In the genomic region with DNA sequence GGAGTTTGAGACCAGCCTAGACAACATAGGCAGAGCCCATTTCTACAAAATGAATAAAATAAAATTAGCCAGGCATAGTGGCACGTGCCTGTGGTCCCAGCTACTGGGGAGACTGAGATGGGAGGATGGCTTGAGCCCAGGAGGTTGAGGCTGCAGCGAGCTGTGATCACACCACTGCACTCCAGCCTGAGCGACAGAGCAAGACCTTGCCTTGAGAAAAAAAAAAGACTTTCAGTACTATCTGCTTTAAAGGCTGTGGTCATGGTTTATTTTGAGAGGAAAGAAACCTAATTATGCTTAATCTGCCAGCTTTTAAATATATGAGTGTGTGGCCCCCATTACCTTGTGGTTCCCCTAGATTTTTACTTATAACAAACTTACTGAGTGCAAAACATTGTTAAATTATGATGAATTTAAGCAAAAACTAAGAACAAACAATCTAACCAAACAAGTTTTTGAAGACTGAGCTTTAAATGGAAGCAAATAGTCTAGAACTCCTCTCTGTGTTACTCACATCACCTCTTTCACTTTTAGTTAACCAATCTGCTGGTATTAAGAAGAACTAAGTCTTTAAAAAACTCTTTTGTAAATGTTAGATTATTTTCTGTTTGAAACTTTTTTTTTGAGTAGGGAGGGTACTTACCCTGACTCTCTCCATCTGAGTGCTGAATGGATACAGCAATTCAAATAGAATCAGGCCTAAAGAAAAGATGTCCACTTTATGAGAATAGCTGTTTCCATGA, we compare ENCODE assay signal across 15 cellular contexts.
A peak's percentile ranks its signal among the peaks of the same experiment; 100 is the strongest.
DNase-seq lines count a peak whose midpoint lies in the region; ATAC-seq lines count a peak whose summit lies in the region.
"Had no signal": no experiment of that assay in that cellular context is flagged by ENCODE, and none has a peak within 500 bp of the region (broad histone marks: within the 10 kb centered on the region; RNA-seq: fewer than 3 reads in every experiment).

No MANE protein-coding gene starts in this region.

- H3K36me3 Mint-ChIP-seq in activated CD4-positive, alpha-beta memory T cell treated with anti-CD3 and anti-CD28 coated beads for 36 hours: peaks cover 8% of the 10 kb centered on the region

- no peak for DNase-seq in activated CD4-positive, alpha-beta memory T cell treated with anti-CD3 and anti-CD28 coated beads for 36 hours
- no peak for DNase-seq in sciatic nerve (ENCODE audit: low spot score)
- DNase-seq in islet precursor cell: no peak
- DNase-seq in NCI-H146 (lab: John Stamatoyannopoulos, UW): no peak
- no peak for DNase-seq in NCI-H1417 treated with DMSO at 0.1 percent for 48 hours (lab: John Stamatoyannopoulos, UW)
- DNase-seq: activated CD4-positive, CD25-positive, alpha-beta regulatory T cell; activated naive CD8-positive, alpha-beta T cell treated with anti-CD3 and anti-CD28 coated beads for 36 hours; Calu3; gastrocnemius medialis; NCI-H2107; RPMI8226; thyroid gland had no signal

- peaks cover 15% of the 10 kb centered on the region for H3K4me1 Mint-ChIP-seq in activated CD4-positive, alpha-beta memory T cell treated with anti-CD3 and anti-CD28 coated beads for 36 hours (ENCODE audit: low read depth)
- H3K4me1 Mint-ChIP-seq: activated naive CD8-positive, alpha-beta T cell treated with anti-CD3 and anti-CD28 coated beads for 36 hours had no signal

- peak overlapping the region; percentile 29 for H3K27ac Mint-ChIP-seq in activated CD4-positive, alpha-beta memory T cell treated with anti-CD3 and anti-CD28 coated beads for 36 hours

- H3K4me3 Mint-ChIP-seq in activated CD4-positive, alpha-beta memory T cell treated with anti-CD3 and anti-CD28 coated beads for 36 hours: no peak overlapping the region
- H3K4me3 Mint-ChIP-seq: activated naive CD8-positive, alpha-beta T cell treated with anti-CD3 and anti-CD28 coated beads for 36 hours had no signal

- H3K27me3 Mint-ChIP-seq in activated CD4-positive, alpha-beta memory T cell treated with anti-CD3 and anti-CD28 coated beads for 36 hours: no peaks in the 10 kb centered on the region
- H3K27me3 Mint-ChIP-seq: activated naive CD8-positive, alpha-beta T cell treated with anti-CD3 and anti-CD28 coated beads for 36 hours had no signal

- ATAC-seq in GM18519 (IDR thresholded peaks at IDR 0.05; ENCODE audit: low FRiP score, unreplicated experiment) (peak; percentile 72), GM21390 (IDR thresholded peaks at IDR 0.05; ENCODE audit: unreplicated experiment) (peak; percentile 78), HG03045 (IDR thresholded peaks at IDR 0.05; ENCODE audit: unreplicated experiment) (peak; percentile 61), sciatic nerve (no peak)
- ATAC-seq: gastrocnemius medialis had no signal

- POLR2A ChIA-PET in activated CD4-positive, alpha-beta memory T cell treated with anti-CD3 and anti-CD28 coated beads for 36 hours (lab: Charles Lee): interaction anchor here (0.7 kb wide), 1 partner anchor 70 kb away, joined by 3 read pairs; no protein-coding TSS in a partner anchor

- intact Hi-C loops in activated CD4-positive, alpha-beta memory T cell treated with anti-CD3 and anti-CD28 coated beads for 36 hours (cut with micrococcal nuclease): no loop called here
- intact Hi-C loops in sciatic nerve (cut with DNase I): no loop called here

- CTCF ChIA-PET in activated CD4-positive, alpha-beta memory T cell treated with anti-CD3 and anti-CD28 coated beads for 36 hours (lab: Charles Lee): no interaction called here

- no peaks in the 10 kb centered on the region for H3K9me3 Mint-ChIP-seq in activated CD4-positive, alpha-beta memory T cell treated with anti-CD3 and anti-CD28 coated beads for 36 hours
- H3K9me3 Mint-ChIP-seq: activated naive CD8-positive, alpha-beta T cell treated with anti-CD3 and anti-CD28 coated beads for 36 hours had no signal
